ENCODE assay signal across 35 cellular contexts in genomic region chr6:28485482-28485881, GRCh38. TPM values are rescaled to one million over a fixed set of nuclear protein-coding genes. Genes with fewer than 3 reads are reported as not detected.
"Had no signal": no experiment of that assay in that cellular context is flagged by ENCODE, and none has a peak within 500 bp of the region (broad histone marks: within the 10 kb centered on the region; RNA-seq: fewer than 3 reads in every experiment).

No MANE protein-coding gene starts in this region.

- H3K4me3 ChIP-seq: ascending aorta, coronary artery, dorsolateral prefrontal cortex, esophagus muscularis mucosa, gastrocnemius medialis, heart left ventricle had no signal

- ATAC-seq: activated CD4-positive, CD25-positive, alpha-beta regulatory T cell treated with anti-CD3 and anti-CD28 coated beads, Interleukin-2, amount 50 U/mL, for 24 hours; activated naive CD4-positive, alpha-beta T cell treated with anti-CD3 and anti-CD28 coated beads, Interleukin-2, amount 50 U/mL, for 72 hours; activated T-cell treated with anti-CD3 and anti-CD28 coated beads, Interleukin-2, amount 50 U/mL, for 72 hours; foreskin keratinocyte; gastrocnemius medialis; heart left ventricle; T-helper 17 cell had no signal

- H3K27me3 ChIP-seq: ascending aorta had no signal

- H3K9me3 Mint-ChIP-seq: activated B cell treated with CpG ODN at 0.5 μM for 24 hours; activated naive CD4-positive, alpha-beta T cell treated with anti-CD3 and anti-CD28 coated beads, Interleukin-2, amount 50 U/mL, for 72 hours; activated T-cell treated with anti-CD3 and anti-CD28 coated beads, Interleukin-2, amount 50 U/mL, for 24 hours; activated T-cell treated with anti-CD3 and anti-CD28 coated beads, Interleukin-2, amount 50 U/mL, for 72 hours; central memory CD8-positive, alpha-beta T cell; endodermal cell; T-helper 2 cell treated with Interferon-gamma antibody and Interleukin-4, amounts not matched to agents 5 μg/mL and 100 μg/mL, for 36 hours had no signal

- H3K27ac ChIP-seq: ascending aorta, coronary artery, dorsolateral prefrontal cortex, esophagus muscularis mucosa, foreskin keratinocyte, gastrocnemius medialis, heart left ventricle, WERI-Rb-1 had no signal

- H3K36me3 ChIP-seq: ascending aorta, esophagus muscularis mucosa, gastrocnemius medialis, heart left ventricle, WERI-Rb-1 had no signal

- H3K36me3 Mint-ChIP-seq: activated naive CD4-positive, alpha-beta T cell treated with anti-CD3 and anti-CD28 coated beads, Interleukin-2, amount 10 ng/mL, durations not matched to agents 7 days and 5 days; brain had no signal

- DNase-seq: activated B cell treated with CpG ODN at 0.5 μM for 24 hours; activated CD4-positive, alpha-beta T cell treated with anti-CD3 and anti-CD28 coated beads for 48 hours; activated CD4-positive, alpha-beta T cell treated with anti-CD3 and anti-CD28 coated beads, Interleukin-2, amount 50 U/mL, for 1 hour; activated CD4-positive, alpha-beta T cell treated with anti-CD3 and anti-CD28 coated beads, Interleukin-2, amount 50 U/mL, for 48 hours; activated CD8-positive, alpha-beta memory T cell treated with anti-CD3 and anti-CD28 coated beads, Interleukin-2, amount 50 U/mL, for 48 hours; activated gamma-delta T cell; activated naive CD4-positive, alpha-beta T cell; activated naive CD4-positive, alpha-beta T cell treated with anti-CD3 and anti-CD28 coated beads, Interleukin-2, amount 10 ng/mL, durations not matched to agents 7 days and 5 days; activated naive CD8-positive, alpha-beta T cell treated with anti-CD3 and anti-CD28 coated beads, Interleukin-2, amount 10 ng/mL, durations not matched to agents 7 days and 5 days; activated T-cell treated with anti-CD3 and anti-CD28 coated beads for 4 hours; activated T-cell treated with anti-CD3 and anti-CD28 coated beads, Interleukin-2, amount 50 U/mL, for 24 hours; activated T-cell treated with anti-CD3 and anti-CD28 coated beads, Interleukin-2, amount 50 U/mL, for 72 hours; dorsolateral prefrontal cortex; effector memory CD4-positive, alpha-beta T cell; endodermal cell; erythroblast; gastrocnemius medialis; glutamatergic neuron; heart left ventricle; T-helper 17 cell; T1000; WERI-Rb-1 had no signal

- H3K4me1 ChIP-seq: ascending aorta, foreskin keratinocyte, gastrocnemius medialis had no signal

- H3K4me3 Mint-ChIP-seq: activated B cell treated with CpG ODN at 0.5 μM for 24 hours; activated naive CD4-positive, alpha-beta T cell treated with anti-CD3 and anti-CD28 coated beads, Interleukin-2, amount 10 ng/mL, durations not matched to agents 7 days and 5 days; activated naive CD8-positive, alpha-beta T cell treated with anti-CD3 and anti-CD28 coated beads, Interleukin-2, amount 10 ng/mL, durations not matched to agents 7 days and 5 days; activated T-cell treated with anti-CD3 and anti-CD28 coated beads, Interleukin-2, amount 50 U/mL, for 24 hours; activated T-cell treated with anti-CD3 and anti-CD28 coated beads, Interleukin-2, amount 50 U/mL, for 72 hours; brain; central memory CD8-positive, alpha-beta T cell; dendritic cell treated with granulocyte-macrophage colony-stimulating factor and Interleukin-4, amounts not matched to agents 40 ng/mL and 50 ng/mL, for 4 days; endodermal cell; T-helper 17 cell; T-helper 2 cell treated with Interferon-gamma antibody and Interleukin-4, amounts not matched to agents 5 μg/mL and 100 μg/mL, for 36 hours had no signal

- H3K27ac Mint-ChIP-seq: activated B cell treated with CpG ODN at 0.5 μM for 24 hours; activated naive CD4-positive, alpha-beta T cell treated with anti-CD3 and anti-CD28 coated beads, Interleukin-2, amount 10 ng/mL, durations not matched to agents 7 days and 5 days; activated naive CD4-positive, alpha-beta T cell treated with anti-CD3 and anti-CD28 coated beads, Interleukin-2, amount 50 U/mL, for 72 hours; activated naive CD8-positive, alpha-beta T cell treated with anti-CD3 and anti-CD28 coated beads, Interleukin-2, amount 10 ng/mL, durations not matched to agents 7 days and 5 days; activated T-cell treated with anti-CD3 and anti-CD28 coated beads, Interleukin-2, amount 50 U/mL, for 24 hours; activated T-cell treated with anti-CD3 and anti-CD28 coated beads, Interleukin-2, amount 50 U/mL, for 72 hours; brain; dendritic cell treated with granulocyte-macrophage colony-stimulating factor and Interleukin-4, amounts not matched to agents 40 ng/mL and 50 ng/mL, for 4 days; endodermal cell; T-helper 17 cell; T-helper 2 cell treated with Interferon-gamma antibody and Interleukin-4, amounts not matched to agents 5 μg/mL and 100 μg/mL, for 36 hours had no signal

- H3K9me3 ChIP-seq: ascending aorta, esophagus muscularis mucosa, gastrocnemius medialis had no signal

RNA-seq across cellular contexts. Expression of gene GPX6, which starts 30.1 kb away (rescaled TPM):
- total RNA-seq: activated B cell treated with CpG ODN at 0.5 μM for 24 hours; activated naive CD4-positive, alpha-beta T cell treated with anti-CD3 and anti-CD28 coated beads, Interleukin-2, amount 50 U/mL, for 72 hours; activated naive CD8-positive, alpha-beta T cell treated with anti-CD3 and anti-CD28 coated beads, Interleukin-2, amount 10 ng/mL, durations not matched to agents 7 days and 5 days; activated T-cell treated with anti-CD3 and anti-CD28 coated beads, Interleukin-2, amount 50 U/mL, for 72 hours; ascending aorta; bronchial epithelial cell; cardiac septum; cerebellum; dorsolateral prefrontal cortex; endodermal cell; esophagus muscularis mucosa; foreskin keratinocyte; gastrocnemius medialis; heart left ventricle; T-helper 17 cell had no signal
- polyA plus RNA-seq: foreskin keratinocyte, heart left ventricle had no signal

RNA-seq across cellular contexts. Expression of gene GPX5, which starts 40.2 kb away (rescaled TPM):
- total RNA-seq: activated B cell treated with CpG ODN at 0.5 μM for 24 hours; activated naive CD4-positive, alpha-beta T cell treated with anti-CD3 and anti-CD28 coated beads, Interleukin-2, amount 50 U/mL, for 72 hours; activated naive CD8-positive, alpha-beta T cell treated with anti-CD3 and anti-CD28 coated beads, Interleukin-2, amount 10 ng/mL, durations not matched to agents 7 days and 5 days; activated T-cell treated with anti-CD3 and anti-CD28 coated beads, Interleukin-2, amount 50 U/mL, for 72 hours; ascending aorta; bronchial epithelial cell; cardiac septum; cerebellum; dorsolateral prefrontal cortex; endodermal cell; esophagus muscularis mucosa; foreskin keratinocyte; gastrocnemius medialis; heart left ventricle; T-helper 17 cell had no signal
- polyA plus RNA-seq: foreskin keratinocyte, heart left ventricle had no signal

RNA-seq across cellular contexts. Expression of gene ZSCAN23, which starts 42.2 kb away (rescaled TPM):
- total RNA-seq: ascending aorta had no signal
- polyA plus RNA-seq: foreskin keratinocyte had no signal
